In genomic region chr7:151280388-151281019, GRCh38 we compare ENCODE assay signal across 31 cellular contexts. TPM values are rescaled to one million over a fixed set of nuclear protein-coding genes. Genes with fewer than 3 reads are reported as not detected.
"Had no signal": no experiment of that assay in that cellular context is flagged by ENCODE, and none has a peak within 500 bp of the region (broad histone marks: within the 10 kb centered on the region; RNA-seq: fewer than 3 reads in every experiment).

No MANE protein-coding gene starts in this region.

- H3K36me3 ChIP-seq: adrenal gland, heart left ventricle, WERI-Rb-1 had no signal

- H3K4me3 ChIP-seq: adrenal gland, body of pancreas, heart left ventricle had no signal

- H3K27ac ChIP-seq: adrenal gland, body of pancreas, epithelial cell of prostate, heart left ventricle, WERI-Rb-1 had no signal

- ATAC-seq: activated CD4-positive, CD25-positive, alpha-beta regulatory T cell treated with anti-CD3 and anti-CD28 coated beads, Interleukin-2, amount 50 U/mL, for 24 hours; activated CD8-positive, alpha-beta T cell treated with anti-CD3 and anti-CD28 coated beads for 36 hours; activated naive CD8-positive, alpha-beta T cell treated with anti-CD3 and anti-CD28 coated beads, Interleukin-2, amount 50 U/mL, for 24 hours; activated T-cell treated with anti-CD3 and anti-CD28 coated beads, Interleukin-2, amount 50 U/mL, for 4 hours; activated T-helper 17 cell treated with anti-CD3 and anti-CD28 coated beads, Interleukin-2, amount 50 U/mL, for 72 hours; body of pancreas; effector memory CD8-positive, alpha-beta T cell; esophagus mucosa; heart left ventricle had no signal

- FAIRE-seq: colon, frontal cortex had no signal

- H3K9me3 ChIP-seq: adrenal gland, body of pancreas, heart left ventricle had no signal

- H3K27me3 ChIP-seq: adrenal gland had no signal

- DNase-seq: activated B cell treated with CpG ODN at 0.5 μM for 24 hours; activated CD4-positive, alpha-beta T cell treated with anti-CD3 and anti-CD28 coated beads for 48 hours; activated CD4-positive, alpha-beta T cell treated with anti-CD3 and anti-CD28 coated beads, Interleukin-2, amount 50 U/mL, for 1 hour; activated CD4-positive, alpha-beta T cell treated with anti-CD3 and anti-CD28 coated beads, Interleukin-2, amount 50 U/mL, for 48 hours; activated CD8-positive, alpha-beta memory T cell treated with anti-CD3 and anti-CD28 coated beads for 24 hours; activated CD8-positive, alpha-beta T cell treated with anti-CD3 and anti-CD28 coated beads for 36 hours; activated effector memory CD4-positive, alpha-beta T cell treated with Interleukin-2 at 50 U/mL for 16 hours; activated gamma-delta T cell treated with Interleukin-2 at 50 U/mL for 16 hours; activated naive CD4-positive, alpha-beta T cell treated with anti-CD3 and anti-CD28 coated beads for 36 hours; activated naive CD8-positive, alpha-beta T cell treated with anti-CD3 and anti-CD28 coated beads for 36 hours; activated naive CD8-positive, alpha-beta T cell treated with anti-CD3 and anti-CD28 coated beads, Interleukin-2, amount 50 U/mL, for 24 hours; activated T-cell treated with anti-CD3 and anti-CD28 coated beads, Interleukin-2, amount 50 U/mL, for 4 hours; adrenal gland; amygdala; body of pancreas; caudate nucleus; cortex of kidney; dermis blood vessel endothelial cell; effector CD4-positive, alpha-beta T cell; effector memory CD8-positive, alpha-beta T cell; foreskin fibroblast; glutamatergic neuron; heart left ventricle; T-helper 9 cell; WERI-Rb-1 had no signal

RNA-seq across cellular contexts. Expression of gene SMARCD3, which starts 32.0 kb away (rescaled TPM):
- total RNA-seq: activated B cell treated with CpG ODN at 0.5 μM for 24 hours had no signal
